ENCODE assay signal across 8 cellular contexts in the genomic region with DNA sequence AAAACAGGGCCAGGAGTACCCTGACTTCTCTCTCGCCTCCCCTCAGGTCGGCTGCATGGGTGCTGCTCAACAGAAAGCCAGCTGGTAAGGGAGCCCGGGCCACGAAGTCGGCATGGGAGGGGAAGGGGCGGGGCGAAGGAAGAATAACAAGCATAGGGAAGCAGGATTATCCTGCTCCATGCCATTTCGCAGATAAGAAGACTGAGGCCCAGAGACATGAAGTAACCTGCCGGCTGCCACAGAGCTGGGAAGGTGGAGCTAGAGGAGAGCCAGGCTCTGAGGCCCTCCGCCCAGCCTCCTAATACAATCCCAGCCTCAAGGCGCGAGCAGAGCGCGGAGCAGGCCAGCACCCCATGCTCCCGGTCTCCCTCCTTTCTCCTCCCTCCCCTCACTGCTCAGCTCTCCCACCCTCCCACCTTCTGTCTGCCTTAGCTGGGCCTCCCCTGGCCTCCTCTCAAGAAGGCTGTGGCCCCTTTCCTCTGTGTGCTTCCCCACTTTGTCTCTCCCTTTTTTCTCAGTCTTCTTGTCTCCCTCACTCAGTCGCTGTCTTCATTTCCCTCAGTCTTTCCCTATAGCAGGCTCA. TPM values are rescaled to one million over a fixed set of nuclear protein-coding genes. Genes with fewer than 3 reads are reported as not detected.
DNase-seq lines count a peak whose midpoint lies in the region; ATAC-seq and TF ChIP-seq lines count a peak whose summit lies in the region.

No MANE protein-coding gene starts in this region.

- H3K36me3 ChIP-seq in ACC112 (ENCODE audit: insufficient read depth, low read length) (no peaks in the 10 kb centered on the region), neutrophil (no peaks in the 10 kb centered on the region)

- H3K27me3 ChIP-seq in ACC112 (ENCODE audit: insufficient read depth, low read length) (no peaks in the 10 kb centered on the region), neutrophil (no peaks in the 10 kb centered on the region)

- H3K4me1 ChIP-seq in ACC112 (ENCODE audit: control insufficient read depth, insufficient read depth, low read length, unreplicated experiment): peaks cover 21% of the 10 kb centered on the region
- peaks cover 11 to 21% of the 10 kb centered on the region in 2 experiments for H3K4me1 ChIP-seq in neutrophil (ENCODE audit: control insufficient read depth in 1 of 2, insufficient read depth in 1 of 2, low read depth in 1 of 2, low read length in 1 of 2)

- H3K9me3 ChIP-seq in neutrophil: no peaks in the 10 kb centered on the region

- ATAC-seq in GM21381 (IDR thresholded peaks at IDR 0.05; ENCODE audit: unreplicated experiment): peak; percentile 13
- ATAC-seq in HG03139 (IDR thresholded peaks at IDR 0.05; ENCODE audit: unreplicated experiment): no peak

- peak; percentile 29 for DNase-seq in epithelial cell of esophagus (ENCODE audit: low read depth)
- DNase-seq in SIG-M5 (lab: John Stamatoyannopoulos, UW): no peak
- DNase-seq in NCI-H345 (lab: John Stamatoyannopoulos, UW): no peak

- no peaks in the 10 kb centered on the region for H3K79me2 ChIP-seq in ACC112 (ENCODE audit: control insufficient read depth, insufficient read depth, low read length, unreplicated experiment)

- H3K4me3 ChIP-seq in ACC112 (ENCODE audit: low read depth, low read length) (peak overlapping the region; percentile 72), epithelial cell of esophagus (ENCODE audit: low read length) (peak overlapping the region; percentile 11), neutrophil (ENCODE audit: low read depth in 1 of 2, low read length in 1 of 2) (no peak overlapping the region)

- peak overlapping the region; percentile 70 for H3K27ac ChIP-seq in ACC112 (ENCODE audit: low read depth, low read length)
- H3K27ac ChIP-seq in neutrophil: peak overlapping the region; percentile 96

- peak overlapping the region; percentile 88 for H2AFZ ChIP-seq in ACC112 (ENCODE audit: low read length, unreplicated experiment)

- TF ChIP-seq CTCF in epithelial cell of esophagus (IDR thresholded peaks at IDR 0.05; ENCODE audit: insufficient read depth, low read depth, low read length, missing control alignments) (no peak), neutrophil (IDR thresholded peaks at IDR 0.05) (no peak)

TF ChIP-seq in PFSK-1, 5 proteins besides CTCF, POLR2A, EP300 and RAD21:
- no peak for TF ChIP-seq SIN3A (IDR thresholded peaks at IDR 0.05; ENCODE audit: borderline replicate concordance, insufficient read depth, low read length)
- no peak for TF ChIP-seq TAF1 (IDR thresholded peaks at IDR 0.05; ENCODE audit: borderline replicate concordance, insufficient read depth, low read length)
- TF ChIP-seq, protein P1, sequence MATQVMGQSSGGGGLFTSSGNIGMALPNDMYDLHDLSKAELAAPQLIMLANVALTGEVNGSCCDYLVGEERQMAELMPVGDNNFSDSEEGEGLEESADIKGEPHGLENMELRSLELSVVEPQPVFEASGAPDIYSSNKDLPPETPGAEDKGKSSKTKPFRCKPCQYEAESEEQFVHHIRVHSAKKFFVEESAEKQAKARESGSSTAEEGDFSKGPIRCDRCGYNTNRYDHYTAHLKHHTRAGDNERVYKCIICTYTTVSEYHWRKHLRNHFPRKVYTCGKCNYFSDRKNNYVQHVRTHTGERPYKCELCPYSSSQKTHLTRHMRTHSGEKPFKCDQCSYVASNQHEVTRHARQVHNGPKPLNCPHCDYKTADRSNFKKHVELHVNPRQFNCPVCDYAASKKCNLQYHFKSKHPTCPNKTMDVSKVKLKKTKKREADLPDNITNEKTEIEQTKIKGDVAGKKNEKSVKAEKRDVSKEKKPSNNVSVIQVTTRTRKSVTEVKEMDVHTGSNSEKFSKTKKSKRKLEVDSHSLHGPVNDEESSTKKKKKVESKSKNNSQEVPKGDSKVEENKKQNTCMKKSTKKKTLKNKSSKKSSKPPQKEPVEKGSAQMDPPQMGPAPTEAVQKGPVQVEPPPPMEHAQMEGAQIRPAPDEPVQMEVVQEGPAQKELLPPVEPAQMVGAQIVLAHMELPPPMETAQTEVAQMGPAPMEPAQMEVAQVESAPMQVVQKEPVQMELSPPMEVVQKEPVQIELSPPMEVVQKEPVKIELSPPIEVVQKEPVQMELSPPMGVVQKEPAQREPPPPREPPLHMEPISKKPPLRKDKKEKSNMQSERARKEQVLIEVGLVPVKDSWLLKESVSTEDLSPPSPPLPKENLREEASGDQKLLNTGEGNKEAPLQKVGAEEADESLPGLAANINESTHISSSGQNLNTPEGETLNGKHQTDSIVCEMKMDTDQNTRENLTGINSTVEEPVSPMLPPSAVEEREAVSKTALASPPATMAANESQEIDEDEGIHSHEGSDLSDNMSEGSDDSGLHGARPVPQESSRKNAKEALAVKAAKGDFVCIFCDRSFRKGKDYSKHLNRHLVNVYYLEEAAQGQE (IDR thresholded peaks at IDR 0.05; ENCODE audit: insufficient read depth in 1 of 2, low read depth in 2 of 2, low read length in 2 of 2): no peak
- TF ChIP-seq FOXP2 (optimal IDR thresholded peaks at IDR 0.05; ENCODE audit: borderline replicate concordance, extremely low read depth, extremely low read length, insufficient read depth): no peak
- TF ChIP-seq POLR2AphosphoS5 (IDR thresholded peaks at IDR 0.05; ENCODE audit: low read depth, low read length): peak; percentile 19; the same call in 1 of the 2 replicates

RNA-seq across cellular contexts. Expression of gene HMGA1, which starts 13.2 kb away (rescaled TPM):
- 1,183 TPM for polyA plus RNA-seq in PFSK-1 (2012; ENCODE audit: insufficient read length, low read depth)

RNA-seq across cellular contexts. Expression of gene SMIM29, which starts 25.3 kb away (rescaled TPM):
- polyA plus RNA-seq in PFSK-1 (2012; ENCODE audit: insufficient read length, low read depth): 56.8 TPM

Comparison
In these comparisons a context has a peak if more than half of its experiments do, and no peak if none do; other contexts are left out.
1. H3K4me3 ChIP-seq: peak in ACC112 (single experiment) and epithelial cell of esophagus (single experiment); none in neutrophil (0 of 2).